Comparison of ENCODE assay signal across 14 cellular contexts in the genomic region with DNA sequence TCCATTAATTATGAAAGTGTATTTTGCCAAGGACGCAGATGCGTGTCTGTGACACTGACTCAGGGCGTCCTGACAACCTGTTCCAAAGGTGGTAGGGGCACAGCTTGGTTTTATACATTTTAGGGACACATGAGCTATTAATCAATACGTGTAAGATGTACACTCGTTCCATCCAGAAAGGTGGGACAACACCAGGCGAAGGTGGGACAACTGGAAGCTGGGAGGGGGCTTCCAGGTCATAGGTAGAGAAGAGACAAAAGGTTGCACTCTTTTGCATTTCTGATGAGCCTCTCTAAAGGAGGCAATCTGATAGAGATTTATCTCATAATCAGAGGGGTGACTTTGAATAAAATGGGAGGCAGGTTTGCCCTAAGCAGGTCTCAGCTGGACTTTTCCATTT.
"Had no signal": no experiment of that assay in that cellular context is flagged by ENCODE, and none has a peak within 500 bp of the region (broad histone marks: within the 10 kb centered on the region; RNA-seq: fewer than 3 reads in every experiment).

No MANE protein-coding gene starts in this region.

- H3K27ac ChIP-seq: gastrocnemius medialis, thyroid gland had no signal

- H3K27ac Mint-ChIP-seq: mesothelial cell of epicardium, nephron progenitor cell had no signal

- H3K9me3 ChIP-seq: gastrocnemius medialis, thyroid gland had no signal

- H3K27me3 ChIP-seq: gastrocnemius medialis, thyroid gland had no signal

- H3K4me1 ChIP-seq: gastrocnemius medialis, thyroid gland had no signal

- DNase-seq: activated CD4-positive, alpha-beta T cell treated with anti-CD3 and anti-CD28 coated beads for 36 hours; activated CD4-positive, alpha-beta T cell treated with anti-CD3 and anti-CD28 coated beads, Interleukin-2, amount 50 U/mL, for 48 hours; activated CD8-positive, alpha-beta memory T cell treated with anti-CD3 and anti-CD28 coated beads, Interleukin-2, amount 50 U/mL, for 48 hours; amniotic stem cell; gastrocnemius medialis; head of caudate nucleus; kidney; nephron progenitor cell; nucleus accumbens; stimulated activated naive CD4-positive, alpha-beta T cell treated with Interleukin-2 at 50 U/mL for 16 hours; thyroid gland had no signal

- H3K27me3 Mint-ChIP-seq: activated CD4-positive, alpha-beta T cell treated with anti-CD3 and anti-CD28 coated beads for 36 hours had no signal

- H3K4me3 ChIP-seq: gastrocnemius medialis, lung, thyroid gland had no signal

- H3K4me1 Mint-ChIP-seq: mesothelial cell of epicardium, nephron progenitor cell had no signal

- ATAC-seq: gastrocnemius medialis, left lobe of liver had no signal

- H3K4me3 Mint-ChIP-seq: activated CD4-positive, alpha-beta T cell treated with anti-CD3 and anti-CD28 coated beads for 36 hours; mesothelial cell of epicardium; nephron progenitor cell had no signal
